In the genomic region with DNA sequence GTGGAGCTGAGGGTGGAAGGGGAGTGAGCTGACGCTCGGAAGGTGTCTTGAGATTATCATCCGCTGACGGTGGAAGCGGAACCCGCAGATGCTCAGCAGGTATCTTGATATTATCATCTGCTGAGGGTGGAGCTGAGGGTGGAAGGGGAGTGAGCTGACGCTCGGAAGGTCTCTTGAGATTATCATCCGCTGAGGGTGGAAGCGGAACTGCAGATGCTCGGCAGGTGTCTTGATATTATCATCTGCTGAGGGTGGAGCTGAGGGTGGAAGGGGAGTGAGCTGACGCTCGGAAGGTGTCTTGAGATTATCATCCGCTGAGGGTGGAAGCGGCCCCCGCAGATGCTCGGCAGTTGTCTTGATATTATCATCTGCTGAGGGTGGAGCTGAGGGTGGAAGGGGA, we compare ENCODE assay signal across 9 cellular contexts. TPM values are rescaled to one million over a fixed set of nuclear protein-coding genes. Genes with fewer than 3 reads are reported as not detected.
DNase-seq lines count a peak whose midpoint lies in the region; ATAC-seq lines count a peak whose summit lies in the region.
"Not testable (repeated sequence)": the region's sequence is repeated elsewhere in the genome, so short reads cannot be mapped to it uniquely, and the experiment has no call there.
"Had no signal": no experiment of that assay in that cellular context is flagged by ENCODE, and none has a peak within 500 bp of the region (broad histone marks: within the 10 kb centered on the region; RNA-seq: fewer than 3 reads in every experiment).

No MANE protein-coding gene starts in this region.

- H3K36me3 Mint-ChIP-seq in T-helper 2 cell treated with Interferon-gamma antibody and Interleukin-4, amounts not matched to agents 5 μg/mL and 100 μg/mL, for 36 hours (ENCODE audit: low read depth); activated CD4-positive, alpha-beta memory T cell treated with anti-CD3 and anti-CD28 coated beads, Interleukin-2, amount 10 ng/mL, durations not matched to agents 7 days and 5 days (ENCODE audit: low read depth); activated T-helper 1 cell treated with anti-CD3 and anti-CD28 coated beads, Interleukin-12 subunit alpha, Interleukin-12 subunit beta, Interleukin-2, Interleukin-4 antibody, amounts not matched to agents 30 ng/mL and 10 ng/mL and 1 ng/mL, durations not matched to agents 14 hours and 24 hours and 36 hours (ENCODE audit: low read depth); activated naive CD8-positive, alpha-beta T cell treated with anti-CD3 and anti-CD28 coated beads, Interleukin-2, amount 50 U/mL, for 24 hours (ENCODE audit: low read depth); naive thymus-derived CD8-positive, alpha-beta T cell; stimulated activated effector memory CD8-positive, alpha-beta T cell treated with anti-CD3 and anti-CD28 coated beads, Interleukin-12 subunit alpha, Interleukin-12 subunit beta, amount 100 ng/mL, for 72 hours: not testable (repeated sequence)

- not testable (repeated sequence) for ATAC-seq in activated naive CD8-positive, alpha-beta T cell treated with anti-CD3 and anti-CD28 coated beads, Interleukin-2, amount 50 U/mL, for 24 hours; naive thymus-derived CD8-positive, alpha-beta T cell; stimulated activated effector memory CD8-positive, alpha-beta T cell treated with anti-CD3 and anti-CD28 coated beads, Interleukin-12 subunit alpha, Interleukin-12 subunit beta, amount 100 ng/mL, for 72 hours

- not testable (repeated sequence) for H3K4me1 Mint-ChIP-seq in T-helper 2 cell treated with Interferon-gamma antibody and Interleukin-4, amounts not matched to agents 5 μg/mL and 100 μg/mL, for 36 hours (ENCODE audit: low read depth); activated CD4-positive, alpha-beta memory T cell treated with anti-CD3 and anti-CD28 coated beads, Interleukin-2, amount 10 ng/mL, durations not matched to agents 7 days and 5 days; activated T-helper 1 cell treated with anti-CD3 and anti-CD28 coated beads, Interleukin-12 subunit alpha, Interleukin-12 subunit beta, Interleukin-2, Interleukin-4 antibody, amounts not matched to agents 30 ng/mL and 10 ng/mL and 1 ng/mL, durations not matched to agents 14 hours and 24 hours and 36 hours (ENCODE audit: low read depth); activated naive CD8-positive, alpha-beta T cell treated with anti-CD3 and anti-CD28 coated beads, Interleukin-2, amount 50 U/mL, for 24 hours; naive thymus-derived CD8-positive, alpha-beta T cell; stimulated activated effector memory CD8-positive, alpha-beta T cell treated with anti-CD3 and anti-CD28 coated beads, Interleukin-12 subunit alpha, Interleukin-12 subunit beta, amount 100 ng/mL, for 72 hours

- not testable (repeated sequence) for H3K27me3 Mint-ChIP-seq in T-helper 2 cell treated with Interferon-gamma antibody and Interleukin-4, amounts not matched to agents 5 μg/mL and 100 μg/mL, for 36 hours (ENCODE audit: low read depth); activated CD4-positive, alpha-beta memory T cell treated with anti-CD3 and anti-CD28 coated beads, Interleukin-2, amount 10 ng/mL, durations not matched to agents 7 days and 5 days; activated T-helper 1 cell treated with anti-CD3 and anti-CD28 coated beads, Interleukin-12 subunit alpha, Interleukin-12 subunit beta, Interleukin-2, Interleukin-4 antibody, amounts not matched to agents 30 ng/mL and 10 ng/mL and 1 ng/mL, durations not matched to agents 14 hours and 24 hours and 36 hours (ENCODE audit: insufficient read depth); activated naive CD8-positive, alpha-beta T cell treated with anti-CD3 and anti-CD28 coated beads, Interleukin-2, amount 50 U/mL, for 24 hours; naive thymus-derived CD8-positive, alpha-beta T cell

- not testable (repeated sequence) for H3K4me3 ChIP-seq in BLaER1 treated with 17β-estradiol and CSF1 and Interleukin-3, amounts not matched to agents 10 nM and 100 nM

- H3K4me2 ChIP-seq in BLaER1 treated with 17β-estradiol and CSF1 and Interleukin-3, amounts not matched to agents 10 nM and 100 nM, result peak overlapping the region in 6 of 11 experiments; percentile 7 to 45 (median 32); a peak in 6 of 22 replicates

- not testable (repeated sequence) for H3K9me3 Mint-ChIP-seq in T-helper 2 cell treated with Interferon-gamma antibody and Interleukin-4, amounts not matched to agents 5 μg/mL and 100 μg/mL, for 36 hours; activated CD4-positive, alpha-beta memory T cell treated with anti-CD3 and anti-CD28 coated beads, Interleukin-2, amount 10 ng/mL, durations not matched to agents 7 days and 5 days; activated T-helper 1 cell treated with anti-CD3 and anti-CD28 coated beads, Interleukin-12 subunit alpha, Interleukin-12 subunit beta, Interleukin-2, Interleukin-4 antibody, amounts not matched to agents 30 ng/mL and 10 ng/mL and 1 ng/mL, durations not matched to agents 14 hours and 24 hours and 36 hours; activated naive CD8-positive, alpha-beta T cell treated with anti-CD3 and anti-CD28 coated beads, Interleukin-2, amount 50 U/mL, for 24 hours; naive thymus-derived CD8-positive, alpha-beta T cell; stimulated activated effector memory CD8-positive, alpha-beta T cell treated with anti-CD3 and anti-CD28 coated beads, Interleukin-12 subunit alpha, Interleukin-12 subunit beta, amount 100 ng/mL, for 72 hours

- H3K27me3 ChIP-seq in BLaER1 treated with 17β-estradiol and CSF1 and Interleukin-3, amounts not matched to agents 10 nM and 100 nM, result not testable (repeated sequence)

- H3K36me3 ChIP-seq in BLaER1 treated with 17β-estradiol and CSF1 and Interleukin-3, amounts not matched to agents 10 nM and 100 nM, result not testable (repeated sequence)

- H3K9me3 ChIP-seq in BLaER1 treated with 17β-estradiol and CSF1 and Interleukin-3, amounts not matched to agents 10 nM and 100 nM (replicated peaks in 1 of 11), result not testable (repeated sequence)

- DNase-seq in NCI-H2171 treated with DMSO at 0.1 percent for 48 hours (lab: John Stamatoyannopoulos, UW), result peak; percentile 54
- peak; percentile 14 for DNase-seq in T-helper 2 cell treated with Interferon-gamma antibody and Interleukin-4, amounts not matched to agents 5 μg/mL and 100 μg/mL, for 36 hours (ENCODE audit: low spot score)
- DNase-seq in activated CD4-positive, alpha-beta memory T cell treated with anti-CD3 and anti-CD28 coated beads, Interleukin-2, amount 10 ng/mL, durations not matched to agents 7 days and 5 days, result peak; percentile 31
- peak; percentile 7 for DNase-seq in activated T-helper 1 cell treated with anti-CD3 and anti-CD28 coated beads, Interleukin-12 subunit alpha, Interleukin-12 subunit beta, Interleukin-2, Interleukin-4 antibody, amounts not matched to agents 30 ng/mL and 10 ng/mL and 1 ng/mL, durations not matched to agents 14 hours and 24 hours and 36 hours (ENCODE audit: low spot score)
- DNase-seq in activated naive CD8-positive, alpha-beta T cell treated with anti-CD3 and anti-CD28 coated beads, Interleukin-2, amount 50 U/mL, for 24 hours; stimulated activated effector memory CD8-positive, alpha-beta T cell treated with anti-CD3 and anti-CD28 coated beads, Interleukin-12 subunit alpha, Interleukin-12 subunit beta, amount 100 ng/mL, for 72 hours (ENCODE audit: low spot score in 2 of 2): not testable (repeated sequence)
- DNase-seq in naive thymus-derived CD8-positive, alpha-beta T cell, result peak in 8 of 10 donors; percentile 1 to 71 (median 27)

- not testable (repeated sequence) for H4K20me1 ChIP-seq in BLaER1 treated with 17β-estradiol and CSF1 and Interleukin-3, amounts not matched to agents 10 nM and 100 nM

- POLR2A ChIA-PET in activated CD4-positive, alpha-beta memory T cell treated with anti-CD3 and anti-CD28 coated beads, Interleukin-2, amount 10 ng/mL, durations not matched to agents 7 days and 5 days (lab: Charles Lee); naive thymus-derived CD8-positive, alpha-beta T cell (lab: Charles Lee): not testable (repeated sequence)

- H3K4me3 Mint-ChIP-seq in T-helper 2 cell treated with Interferon-gamma antibody and Interleukin-4, amounts not matched to agents 5 μg/mL and 100 μg/mL, for 36 hours, result peak overlapping the region; percentile 19
- peak overlapping the region; percentile 27 for H3K4me3 Mint-ChIP-seq in activated CD4-positive, alpha-beta memory T cell treated with anti-CD3 and anti-CD28 coated beads, Interleukin-2, amount 10 ng/mL, durations not matched to agents 7 days and 5 days
- H3K4me3 Mint-ChIP-seq in activated T-helper 1 cell treated with anti-CD3 and anti-CD28 coated beads, Interleukin-12 subunit alpha, Interleukin-12 subunit beta, Interleukin-2, Interleukin-4 antibody, amounts not matched to agents 30 ng/mL and 10 ng/mL and 1 ng/mL, durations not matched to agents 14 hours and 24 hours and 36 hours, result peak overlapping the region; percentile 25
- H3K4me3 Mint-ChIP-seq in activated naive CD8-positive, alpha-beta T cell treated with anti-CD3 and anti-CD28 coated beads, Interleukin-2, amount 50 U/mL, for 24 hours, result peak overlapping the region; percentile 35
- peak overlapping the region in 7 of 10 donors; percentile 29 to 69 (median 41) for H3K4me3 Mint-ChIP-seq in naive thymus-derived CD8-positive, alpha-beta T cell
- peak overlapping the region; percentile 62 for H3K4me3 Mint-ChIP-seq in stimulated activated effector memory CD8-positive, alpha-beta T cell treated with anti-CD3 and anti-CD28 coated beads, Interleukin-12 subunit alpha, Interleukin-12 subunit beta, amount 100 ng/mL, for 72 hours

- H3K27ac Mint-ChIP-seq in T-helper 2 cell treated with Interferon-gamma antibody and Interleukin-4, amounts not matched to agents 5 μg/mL and 100 μg/mL, for 36 hours, result peak overlapping the region; percentile 82
- H3K27ac Mint-ChIP-seq in activated CD4-positive, alpha-beta memory T cell treated with anti-CD3 and anti-CD28 coated beads, Interleukin-2, amount 10 ng/mL, durations not matched to agents 7 days and 5 days, result peak overlapping the region; percentile 75
- not testable (repeated sequence) for H3K27ac Mint-ChIP-seq in activated T-helper 1 cell treated with anti-CD3 and anti-CD28 coated beads, Interleukin-12 subunit alpha, Interleukin-12 subunit beta, Interleukin-2, Interleukin-4 antibody, amounts not matched to agents 30 ng/mL and 10 ng/mL and 1 ng/mL, durations not matched to agents 14 hours and 24 hours and 36 hours; activated naive CD8-positive, alpha-beta T cell treated with anti-CD3 and anti-CD28 coated beads, Interleukin-2, amount 50 U/mL, for 24 hours
- peak overlapping the region in 9 of 10 donors; percentile 51 to 96 (median 87) for H3K27ac Mint-ChIP-seq in naive thymus-derived CD8-positive, alpha-beta T cell
- peak overlapping the region; percentile 24 for H3K27ac Mint-ChIP-seq in stimulated activated effector memory CD8-positive, alpha-beta T cell treated with anti-CD3 and anti-CD28 coated beads, Interleukin-12 subunit alpha, Interleukin-12 subunit beta, amount 100 ng/mL, for 72 hours

- intact Hi-C loops in activated T-helper 1 cell treated with anti-CD3 and anti-CD28 coated beads, Interleukin-12 subunit alpha, Interleukin-12 subunit beta, Interleukin-2, Interleukin-4 antibody, amounts not matched to agents 30 ng/mL and 10 ng/mL and 1 ng/mL, durations not matched to agents 14 hours and 24 hours and 36 hours (cut with micrococcal nuclease), result not testable (repeated sequence)

- not testable (repeated sequence) for H3K27ac ChIP-seq in BLaER1 treated with 17β-estradiol and CSF1 and Interleukin-3, amounts not matched to agents 10 nM and 100 nM

- CTCF ChIA-PET in activated CD4-positive, alpha-beta memory T cell treated with anti-CD3 and anti-CD28 coated beads, Interleukin-2, amount 10 ng/mL, durations not matched to agents 7 days and 5 days (lab: Charles Lee), result not testable (repeated sequence)

- H3K9ac ChIP-seq in BLaER1 treated with 17β-estradiol and CSF1 and Interleukin-3, amounts not matched to agents 10 nM and 100 nM, result not testable (repeated sequence)

- H3K4me1 ChIP-seq in BLaER1 treated with 17β-estradiol and CSF1 and Interleukin-3, amounts not matched to agents 10 nM and 100 nM, result not testable (repeated sequence)

RNA-seq across cellular contexts. Expression of a gene that starts 23.6 kb away (rescaled TPM):
- 1 to 10 TPM in 1 of 2 experiments, under 1 TPM in 1; 0.95 to 1.4 TPM for total RNA-seq in activated CD4-positive, alpha-beta memory T cell treated with anti-CD3 and anti-CD28 coated beads, Interleukin-2, amount 10 ng/mL, durations not matched to agents 7 days and 5 days
- total RNA-seq in activated T-helper 1 cell treated with anti-CD3 and anti-CD28 coated beads, Interleukin-12 subunit alpha, Interleukin-12 subunit beta, Interleukin-2, Interleukin-4 antibody, amounts not matched to agents 30 ng/mL and 10 ng/mL and 1 ng/mL, durations not matched to agents 14 hours and 24 hours and 36 hours, result 2.4 and 2.7 TPM in 2 replicates
- 1 to 10 TPM; 3.0 to 3.1 TPM for total RNA-seq in naive thymus-derived CD8-positive, alpha-beta T cell
- under 1 TPM; 0.07 to 0.79 (median 0.77) TPM for polyA plus RNA-seq in naive thymus-derived CD8-positive, alpha-beta T cell
- total RNA-seq: A172 had no signal
